In genomic region chr22:37316875-37317371, GRCh38 we compare ENCODE assay signal across 8 cellular contexts. TPM values are rescaled to one million over a fixed set of nuclear protein-coding genes. Genes with fewer than 3 reads are reported as not detected.
DNase-seq lines count a peak whose midpoint lies in the region; ATAC-seq and TF ChIP-seq lines count a peak whose summit lies in the region.

No MANE protein-coding gene starts in this region.

- POLR2A ChIA-PET in AG04449 (lab: Yijun Ruan, JAX): no interaction called here
- POLR2A ChIA-PET in activated CD4-positive, alpha-beta T cell treated with anti-CD3 and anti-CD28 coated beads for 36 hours (lab: Charles Lee): no interaction called here

- peak; percentile 77 for ATAC-seq in activated CD4-positive, alpha-beta T cell treated with anti-CD3 and anti-CD28 coated beads for 36 hours
- ATAC-seq in left lung (peak; percentile 97), GM19467 (IDR thresholded peaks at IDR 0.05; ENCODE audit: unreplicated experiment) (no peak)

- no peak overlapping the region for H3K9ac ChIP-seq in colonic mucosa (ENCODE audit: low read depth in 2 of 2, low read length in 2 of 2)

- H3K36me3 ChIP-seq in colonic mucosa (no peaks in the 10 kb centered on the region), left lung (peaks cover 0 to 30% of the 10 kb centered on the region in 2 donors)

- H3K9me3 ChIP-seq in colonic mucosa: no peaks in the 10 kb centered on the region
- H3K9me3 ChIP-seq in left lung: no peaks in the 10 kb centered on the region

- DNase-seq in AG04449 (ENCODE audit: low read depth, low spot score) (no peak), GM13976 (ENCODE audit: low spot score) (peak; percentile 93), NCI-H226 (peak; percentile 66), colonic mucosa (peak; percentile 78), left lung (peak; percentile 81 to 88)
- peak; percentile 86 for DNase-seq in activated CD4-positive, alpha-beta T cell treated with anti-CD3 and anti-CD28 coated beads for 36 hours
- peak; percentile 60 to 70 for DNase-seq in stimulated activated CD4-positive, alpha-beta T cell treated with anti-CD3 and anti-CD28 coated beads, Interleukin-4, amount 100 ng/mL, for 4 hours

- H3K4me3 ChIP-seq in AG04449 (ENCODE audit: low read depth, low read length): no peak overlapping the region
- H3K4me3 ChIP-seq in colonic mucosa: no peak overlapping the region
- H3K4me3 ChIP-seq in left lung: no peak overlapping the region

- in situ Hi-C loops in GM13976 (cut with MboI; ENCODE audit: low sequenced_read_pairs, unreplicated experiment): loop anchor here (10.0 kb wide), 1 partner anchor 118 kb away; no protein-coding TSS in a partner anchor

- no peaks in the 10 kb centered on the region for H3K4me1 ChIP-seq in colonic mucosa
- peaks cover 0 to 34% of the 10 kb centered on the region in 2 donors for H3K4me1 ChIP-seq in left lung

- H3K27ac ChIP-seq in colonic mucosa (no peak overlapping the region), left lung (no peak overlapping the region)

- H3K4me1 Mint-ChIP-seq in activated CD4-positive, alpha-beta T cell treated with anti-CD3 and anti-CD28 coated beads for 36 hours: peaks cover 34% of the 10 kb centered on the region

- no peaks in the 10 kb centered on the region for H3K27me3 Mint-ChIP-seq in activated CD4-positive, alpha-beta T cell treated with anti-CD3 and anti-CD28 coated beads for 36 hours

- no peaks in the 10 kb centered on the region for H3K27me3 ChIP-seq in colonic mucosa
- no peaks in the 10 kb centered on the region for H3K27me3 ChIP-seq in left lung

- H3K36me3 Mint-ChIP-seq in activated CD4-positive, alpha-beta T cell treated with anti-CD3 and anti-CD28 coated beads for 36 hours (ENCODE audit: low read depth): no peaks in the 10 kb centered on the region

- H3K27ac Mint-ChIP-seq in activated CD4-positive, alpha-beta T cell treated with anti-CD3 and anti-CD28 coated beads for 36 hours: no peak overlapping the region

- H3K9me3 Mint-ChIP-seq in activated CD4-positive, alpha-beta T cell treated with anti-CD3 and anti-CD28 coated beads for 36 hours (ENCODE audit: low read depth): no peaks in the 10 kb centered on the region

- peak; percentile 96 for TF ChIP-seq CTCF in AG04449 (IDR thresholded peaks at IDR 0.05; ENCODE audit: insufficient read depth, low read length, missing control alignments)
- peak; percentile 94 for TF ChIP-seq CTCF in GM13976 (IDR thresholded peaks at IDR 0.05; ENCODE audit: borderline replicate concordance, control extremely low read depth, extremely low read depth, insufficient read depth, missing control alignments)
- TF ChIP-seq CTCF in colonic mucosa (IDR thresholded peaks at IDR 0.05): peak; percentile 82
- peak; percentile 75 to 93 for TF ChIP-seq CTCF in left lung (IDR thresholded peaks at IDR 0.05)

- H3K4me3 Mint-ChIP-seq in activated CD4-positive, alpha-beta T cell treated with anti-CD3 and anti-CD28 coated beads for 36 hours: no peak overlapping the region

- intact Hi-C loops in activated CD4-positive, alpha-beta T cell treated with anti-CD3 and anti-CD28 coated beads for 36 hours (cut with DNase I, micrococcal nuclease): loop anchor here (1.0 to 2.0 kb wide), 5 partner anchors 50 to 250 kb away; no protein-coding TSS in a partner anchor
- intact Hi-C loops in colonic mucosa (cut with DNase I): loop anchor here (1.0 to 2.0 kb wide), 2 partner anchors 112 to 140 kb away; no protein-coding TSS in a partner anchor
- intact Hi-C loops in left lung (cut with DNase I): loop anchor here in 1 of 2 donors (10.0 kb wide), 2 partner anchors 108 to 138 kb away; partner anchors contain the start of gene ELFN2

- CTCF ChIA-PET in AG04449 (lab: Yijun Ruan, JAX): interaction anchor here (0.7 to 17.7 kb wide), 38 partner anchors 7 to 297 kb away, joined by 3 to 559 read pairs (median 4); partner anchors contain the start of gene ELFN2
- CTCF ChIA-PET in activated CD4-positive, alpha-beta T cell treated with anti-CD3 and anti-CD28 coated beads for 36 hours (lab: Charles Lee): interaction anchor here (0.6 to 5.3 kb wide), 22 partner anchors 12 to 275 kb away, joined by 3 to 51 read pairs (median 4); partner anchors contain the start of gene CYTH4

RNA-seq across cellular contexts. Expression of gene CYTH4, which starts 34.6 kb away (rescaled TPM):
- total RNA-seq in activated CD4-positive, alpha-beta T cell treated with anti-CD3 and anti-CD28 coated beads for 36 hours: 10 to 100 TPM; 33.1 to 42.8 TPM
- total RNA-seq in colonic mucosa: 1 to 10 TPM; 3.0 to 7.4 TPM
- 10 to 100 TPM; 16.2 to 63.4 TPM for total RNA-seq in left lung
